In genomic region chr3:114706591-114707224, GRCh38 we compare ENCODE assay signal across 1 cellular context.
TF ChIP-seq lines count a peak whose summit lies in the region.

No MANE protein-coding gene starts in this region.

TF ChIP-seq in HepG2, 621 proteins besides CTCF, POLR2A, EP300 and RAD21 (continued from another document):
- TF ChIP-seq DZIP1 (CRISPR knock-in tag; IDR thresholded peaks at IDR 0.05) (no peak), TMF1 (CRISPR knock-in tag; IDR thresholded peaks at IDR 0.05; ENCODE audit: low read depth) (no peak), RCOR2 (CRISPR knock-in tag; IDR thresholded peaks at IDR 0.05) (no peak), NFYB (CRISPR knock-in tag; IDR thresholded peaks at IDR 0.05) (no peak), SOX13 (IDR thresholded peaks at IDR 0.05) (peak; percentile 75), SOX13 (CRISPR knock-in tag; conservative IDR thresholded peaks at IDR 0.05 in 1 of 2, IDR thresholded peaks at IDR 0.05 in 1 of 2) (peak in 1 of 2 experiments; percentile 94; a peak in 2 of 4 replicates), GTF3A (CRISPR knock-in tag; conservative IDR thresholded peaks at IDR 0.05) (no peak), NONO (IDR thresholded peaks at IDR 0.05) (no peak), NONO (CRISPR knock-in tag; conservative IDR thresholded peaks at IDR 0.05) (peak; percentile 47; the same call in 1 of the 2 replicates), ZNF615 (CRISPR knock-in tag; IDR thresholded peaks at IDR 0.05; ENCODE audit: borderline replicate concordance) (no peak), ARID4A (CRISPR knock-in tag; IDR thresholded peaks at IDR 0.05; ENCODE audit: borderline replicate concordance) (no peak; the same call in 1 of the 2 replicates), SIN3A (IDR thresholded peaks at IDR 0.05; ENCODE audit: borderline replicate concordance, low read depth, low read length) (no peak), RFX1 (IDR thresholded peaks at IDR 0.05) (no peak)
